16 cellular contexts compared by ENCODE assay signal in the genomic region with DNA sequence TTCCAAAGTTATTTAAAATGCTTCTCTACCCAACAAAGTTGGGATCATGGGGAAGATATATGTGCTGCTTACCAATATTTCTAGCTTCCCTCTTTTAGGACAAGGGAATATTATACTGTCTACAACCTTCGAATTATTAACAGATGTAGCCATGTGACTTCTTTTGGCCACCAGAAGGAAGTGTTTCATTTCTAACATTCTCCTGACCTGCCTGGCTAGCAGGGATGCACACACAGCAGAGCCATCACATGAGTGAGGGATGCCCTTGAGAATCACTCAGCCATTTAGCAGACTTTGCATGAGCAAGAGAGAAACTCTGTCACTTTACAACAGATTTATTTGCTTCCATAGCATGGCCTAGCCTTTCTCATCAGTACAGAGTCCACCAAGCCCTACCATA.
A peak's percentile ranks its signal among the peaks of the same experiment; 100 is the strongest.
DNase-seq lines count a peak whose midpoint lies in the region; ATAC-seq, FAIRE-seq and TF ChIP-seq lines count a peak whose summit lies in the region.
"Had no signal": no experiment of that assay in that cellular context is flagged by ENCODE, and none has a peak within 500 bp of the region (broad histone marks: within the 10 kb centered on the region; RNA-seq: fewer than 3 reads in every experiment).

No MANE protein-coding gene starts in this region.

- no peak for FAIRE-seq in kidney (lab: Jason Lieb, UNC)

- H3K4me1 ChIP-seq in kidney (ENCODE audit: control insufficient read depth in 1 of 2, insufficient read depth in 1 of 2, low read depth in 1 of 2, low read length in 2 of 2), result no peaks in the 10 kb centered on the region

- H3K4me3 ChIP-seq in kidney (ENCODE audit: low read length in 2 of 2), result no peak overlapping the region
- H3K4me3 ChIP-seq: coronary artery, gastroesophageal sphincter, psoas muscle, transverse colon had no signal

- no peak overlapping the region for H3K9ac ChIP-seq in kidney (ENCODE audit: low read length in 2 of 2)

- H3K36me3 Mint-ChIP-seq in progenitor cell of endocrine pancreas (ENCODE audit: insufficient read depth), result no peaks in the 10 kb centered on the region
- H3K36me3 Mint-ChIP-seq: activated naive CD8-positive, alpha-beta T cell had no signal

- H3K36me3 ChIP-seq in kidney (ENCODE audit: control insufficient read depth in 1 of 2, insufficient read depth in 2 of 2, low read length in 2 of 2), result no peaks in the 10 kb centered on the region
- H3K36me3 ChIP-seq: gastroesophageal sphincter, transverse colon had no signal

- no peak overlapping the region for H3K27ac ChIP-seq in kidney (ENCODE audit: low read depth in 2 of 2, low read length in 2 of 2)
- H3K27ac ChIP-seq: coronary artery, gastroesophageal sphincter, psoas muscle, transverse colon had no signal

- ATAC-seq in GM18519 (IDR thresholded peaks at IDR 0.05; ENCODE audit: low FRiP score, unreplicated experiment) (peak; percentile 24), GM21526 (IDR thresholded peaks at IDR 0.05; ENCODE audit: low FRiP score, unreplicated experiment) (peak; percentile 24), HG03097 (IDR thresholded peaks at IDR 0.05; ENCODE audit: low FRiP score, unreplicated experiment) (peak; percentile 32)
- ATAC-seq: gastroesophageal sphincter, psoas muscle, SK-N-SH treated with all-trans-retinoic acid at 6 μM for 48 hours had no signal

- DNase-seq in glomerular visceral epithelial cell (ENCODE audit: extremely low spot score) (peak; percentile 37), kidney (no peak), HUDEP-2 (lab: John Stamatoyannopoulos, UW; ENCODE audit: unreplicated experiment in 76 of 76) (no peak), HT-29 (ENCODE audit: low spot score) (no peak), progenitor cell of endocrine pancreas (ENCODE audit: low spot score, unreplicated experiment) (no peak)
- DNase-seq: activated CD4-positive, alpha-beta T cell treated with anti-CD3 and anti-CD28 coated beads, Interleukin-2, amount 50 U/mL, for 4 hours; NCI-H2171; psoas muscle; transverse colon had no signal

- peaks cover 6% of the 10 kb centered on the region for H3K4me1 Mint-ChIP-seq in progenitor cell of endocrine pancreas (ENCODE audit: low read depth)

- no peak overlapping the region for H3K4me3 Mint-ChIP-seq in progenitor cell of endocrine pancreas (ENCODE audit: low read depth)
- H3K4me3 Mint-ChIP-seq: activated naive CD8-positive, alpha-beta T cell had no signal

- intact Hi-C loops in kidney (cut with DNase I), result no loop called here

- TF ChIP-seq CTCF in kidney (IDR thresholded peaks at IDR 0.05; ENCODE audit: borderline replicate concordance, extremely low read depth, insufficient read depth), result no peak
- no peak for TF ChIP-seq CTCF in progenitor cell of endocrine pancreas (IDR thresholded peaks at IDR 0.05; ENCODE audit: unreplicated experiment)

- H3K27ac Mint-ChIP-seq in progenitor cell of endocrine pancreas, result no peak overlapping the region
- H3K27ac Mint-ChIP-seq: activated naive CD8-positive, alpha-beta T cell had no signal

- H3K9me3 Mint-ChIP-seq in progenitor cell of endocrine pancreas (ENCODE audit: low read depth), result no peaks in the 10 kb centered on the region

- H3K27me3 Mint-ChIP-seq in progenitor cell of endocrine pancreas, result peaks cover 3% of the 10 kb centered on the region

- H3K9me3 ChIP-seq in kidney (ENCODE audit: control insufficient read depth in 1 of 2, low read length in 2 of 2), result no peaks in the 10 kb centered on the region
- H3K9me3 ChIP-seq: gastroesophageal sphincter, psoas muscle, transverse colon had no signal
